1 cellular context compared by ENCODE assay signal in the genomic region with DNA sequence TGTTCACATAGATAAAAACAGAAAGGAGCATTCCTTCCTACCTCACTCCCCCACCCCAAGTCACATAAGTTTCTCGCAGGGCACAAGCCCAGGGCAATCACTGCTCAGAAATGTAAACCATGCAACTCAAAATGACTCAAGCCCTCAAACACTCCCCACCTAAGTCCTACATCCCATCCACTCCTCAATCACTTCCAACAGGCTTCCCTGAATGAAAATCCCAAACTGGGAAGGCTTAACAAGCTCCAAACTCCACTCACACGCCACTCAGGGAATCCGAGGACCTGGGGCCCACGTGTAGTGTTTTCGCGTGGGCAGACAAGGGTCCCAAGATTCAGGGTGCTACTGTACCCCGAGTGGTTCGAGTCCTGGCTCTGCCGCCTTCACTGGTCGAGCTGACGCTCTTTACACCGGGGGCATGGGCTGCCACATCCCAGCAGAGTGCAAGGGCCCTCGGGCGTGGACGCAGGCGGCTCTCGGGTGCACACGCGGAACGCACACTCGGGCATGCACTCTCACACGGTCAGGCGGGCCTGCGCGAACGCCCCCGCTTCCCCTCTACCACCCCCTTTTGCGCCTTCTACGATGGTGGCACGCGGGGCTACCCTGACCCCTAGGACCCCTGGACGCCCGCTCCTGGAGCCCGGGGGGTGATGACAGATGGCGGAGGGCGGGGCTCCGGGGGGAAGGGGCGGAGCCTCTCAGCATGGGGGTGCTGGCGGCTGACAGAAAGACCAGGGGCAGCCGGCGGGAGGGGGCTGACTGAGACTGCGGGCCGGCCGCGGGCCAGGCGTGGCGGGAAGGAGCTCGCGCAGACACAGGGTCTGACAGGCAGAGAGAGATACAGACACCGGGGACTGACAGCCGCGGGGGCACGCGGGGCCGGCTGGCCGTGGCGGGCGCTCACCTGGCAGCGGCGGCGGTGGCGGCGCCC.
A peak's percentile ranks its signal among the peaks of the same experiment; 100 is the strongest.
TF ChIP-seq lines count a peak whose summit lies in the region.

No MANE protein-coding gene starts in this region.

TF ChIP-seq in HEK293, 187 proteins besides CTCF, POLR2A, EP300 and RAD21 (continued from another document and continues in another):
- peak; percentile 69; the same call in 1 of the 2 replicates for TF ChIP-seq ZNF423 (tag by site-specific recombination; IDR thresholded peaks at IDR 0.05)
- no peak for TF ChIP-seq ZNF76 (tag by site-specific recombination; IDR thresholded peaks at IDR 0.05; ENCODE audit: borderline replicate concordance, low read depth)
- no peak for TF ChIP-seq ZNF202 (tag by site-specific recombination; IDR thresholded peaks at IDR 0.05; ENCODE audit: borderline replicate concordance)
- TF ChIP-seq ZNF274 (IDR thresholded peaks at IDR 0.05; ENCODE audit: low read length): no peak
- no peak for TF ChIP-seq ZNF274 (tag by site-specific recombination; IDR thresholded peaks at IDR 0.05; ENCODE audit: borderline replicate concordance)
- 0 out of 2 replicates have a peak, but pooled peaks have one; percentile 36 for TF ChIP-seq ZSCAN30 (tag by site-specific recombination; IDR thresholded peaks at IDR 0.05)
- TF ChIP-seq, protein P1, sequence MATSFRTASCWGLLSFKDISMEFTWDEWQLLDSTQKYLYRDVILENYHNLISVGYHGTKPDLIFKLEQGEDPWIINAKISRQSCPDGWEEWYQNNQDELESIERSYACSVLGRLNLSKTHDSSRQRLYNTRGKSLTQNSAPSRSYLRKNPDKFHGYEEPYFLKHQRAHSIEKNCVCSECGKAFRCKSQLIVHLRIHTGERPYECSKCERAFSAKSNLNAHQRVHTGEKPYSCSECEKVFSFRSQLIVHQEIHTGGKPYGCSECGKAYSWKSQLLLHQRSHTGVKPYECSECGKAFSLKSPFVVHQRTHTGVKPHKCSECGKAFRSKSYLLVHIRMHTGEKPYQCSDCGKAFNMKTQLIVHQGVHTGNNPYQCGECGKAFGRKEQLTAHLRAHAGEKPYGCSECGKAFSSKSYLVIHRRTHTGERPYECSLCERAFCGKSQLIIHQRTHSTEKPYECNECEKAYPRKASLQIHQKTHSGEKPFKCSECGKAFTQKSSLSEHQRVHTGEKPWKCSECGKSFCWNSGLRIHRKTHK (tag by site-specific recombination; IDR thresholded peaks at IDR 0.05): no peak
- no peak for TF ChIP-seq ZNF843 (tag by site-specific recombination; IDR thresholded peaks at IDR 0.05)
- TF ChIP-seq, protein P2, sequence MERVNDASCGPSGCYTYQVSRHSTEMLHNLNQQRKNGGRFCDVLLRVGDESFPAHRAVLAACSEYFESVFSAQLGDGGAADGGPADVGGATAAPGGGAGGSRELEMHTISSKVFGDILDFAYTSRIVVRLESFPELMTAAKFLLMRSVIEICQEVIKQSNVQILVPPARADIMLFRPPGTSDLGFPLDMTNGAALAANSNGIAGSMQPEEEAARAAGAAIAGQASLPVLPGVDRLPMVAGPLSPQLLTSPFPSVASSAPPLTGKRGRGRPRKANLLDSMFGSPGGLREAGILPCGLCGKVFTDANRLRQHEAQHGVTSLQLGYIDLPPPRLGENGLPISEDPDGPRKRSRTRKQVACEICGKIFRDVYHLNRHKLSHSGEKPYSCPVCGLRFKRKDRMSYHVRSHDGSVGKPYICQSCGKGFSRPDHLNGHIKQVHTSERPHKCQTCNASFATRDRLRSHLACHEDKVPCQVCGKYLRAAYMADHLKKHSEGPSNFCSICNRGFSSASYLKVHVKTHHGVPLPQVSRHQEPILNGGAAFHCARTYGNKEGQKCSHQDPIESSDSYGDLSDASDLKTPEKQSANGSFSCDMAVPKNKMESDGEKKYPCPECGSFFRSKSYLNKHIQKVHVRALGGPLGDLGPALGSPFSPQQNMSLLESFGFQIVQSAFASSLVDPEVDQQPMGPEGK (tag by site-specific recombination; IDR thresholded peaks at IDR 0.05): peak; percentile 80
- TF ChIP-seq, protein P3, sequence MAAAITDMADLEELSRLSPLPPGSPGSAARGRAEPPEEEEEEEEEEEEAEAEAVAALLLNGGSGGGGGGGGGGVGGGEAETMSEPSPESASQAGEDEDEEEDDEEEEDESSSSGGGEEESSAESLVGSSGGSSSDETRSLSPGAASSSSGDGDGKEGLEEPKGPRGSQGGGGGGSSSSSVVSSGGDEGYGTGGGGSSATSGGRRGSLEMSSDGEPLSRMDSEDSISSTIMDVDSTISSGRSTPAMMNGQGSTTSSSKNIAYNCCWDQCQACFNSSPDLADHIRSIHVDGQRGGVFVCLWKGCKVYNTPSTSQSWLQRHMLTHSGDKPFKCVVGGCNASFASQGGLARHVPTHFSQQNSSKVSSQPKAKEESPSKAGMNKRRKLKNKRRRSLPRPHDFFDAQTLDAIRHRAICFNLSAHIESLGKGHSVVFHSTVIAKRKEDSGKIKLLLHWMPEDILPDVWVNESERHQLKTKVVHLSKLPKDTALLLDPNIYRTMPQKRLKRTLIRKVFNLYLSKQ (tag by site-specific recombination; IDR thresholded peaks at IDR 0.05; ENCODE audit: borderline replicate concordance): no peak
- no peak for TF ChIP-seq ZNF670 (tag by site-specific recombination; IDR thresholded peaks at IDR 0.05; ENCODE audit: low read depth)
- no peak for TF ChIP-seq TRIM28 (IDR thresholded peaks at IDR 0.05; ENCODE audit: borderline replicate concordance, low read length)
- TF ChIP-seq PRDM1 (tag by site-specific recombination; IDR thresholded peaks at IDR 0.05): no peak
- TF ChIP-seq, protein P4, sequence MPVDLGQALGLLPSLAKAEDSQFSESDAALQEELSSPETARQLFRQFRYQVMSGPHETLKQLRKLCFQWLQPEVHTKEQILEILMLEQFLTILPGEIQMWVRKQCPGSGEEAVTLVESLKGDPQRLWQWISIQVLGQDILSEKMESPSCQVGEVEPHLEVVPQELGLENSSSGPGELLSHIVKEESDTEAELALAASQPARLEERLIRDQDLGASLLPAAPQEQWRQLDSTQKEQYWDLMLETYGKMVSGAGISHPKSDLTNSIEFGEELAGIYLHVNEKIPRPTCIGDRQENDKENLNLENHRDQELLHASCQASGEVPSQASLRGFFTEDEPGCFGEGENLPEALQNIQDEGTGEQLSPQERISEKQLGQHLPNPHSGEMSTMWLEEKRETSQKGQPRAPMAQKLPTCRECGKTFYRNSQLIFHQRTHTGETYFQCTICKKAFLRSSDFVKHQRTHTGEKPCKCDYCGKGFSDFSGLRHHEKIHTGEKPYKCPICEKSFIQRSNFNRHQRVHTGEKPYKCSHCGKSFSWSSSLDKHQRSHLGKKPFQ (tag by site-specific recombination; IDR thresholded peaks at IDR 0.05): no peak
- peak; percentile 81 for TF ChIP-seq ZIC2 (tag by site-specific recombination; IDR thresholded peaks at IDR 0.05)
- peak; percentile 40 for TF ChIP-seq WT1 (tag by site-specific recombination; IDR thresholded peaks at IDR 0.05)
- TF ChIP-seq MYNN (tag by site-specific recombination; IDR thresholded peaks at IDR 0.05; ENCODE audit: borderline replicate concordance): no peak
- TF ChIP-seq, protein P5, sequence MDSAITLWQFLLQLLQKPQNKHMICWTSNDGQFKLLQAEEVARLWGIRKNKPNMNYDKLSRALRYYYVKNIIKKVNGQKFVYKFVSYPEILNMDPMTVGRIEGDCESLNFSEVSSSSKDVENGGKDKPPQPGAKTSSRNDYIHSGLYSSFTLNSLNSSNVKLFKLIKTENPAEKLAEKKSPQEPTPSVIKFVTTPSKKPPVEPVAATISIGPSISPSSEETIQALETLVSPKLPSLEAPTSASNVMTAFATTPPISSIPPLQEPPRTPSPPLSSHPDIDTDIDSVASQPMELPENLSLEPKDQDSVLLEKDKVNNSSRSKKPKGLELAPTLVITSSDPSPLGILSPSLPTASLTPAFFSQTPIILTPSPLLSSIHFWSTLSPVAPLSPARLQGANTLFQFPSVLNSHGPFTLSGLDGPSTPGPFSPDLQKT (IDR thresholded peaks at IDR 0.05; ENCODE audit: borderline replicate concordance, low read depth, low read length): no peak
- TF ChIP-seq ZNF571 (tag by site-specific recombination; IDR thresholded peaks at IDR 0.05): no peak
- peak; percentile 66 for TF ChIP-seq EGR2 (tag by site-specific recombination; IDR thresholded peaks at IDR 0.05; ENCODE audit: low read depth)
- TF ChIP-seq, protein P6, sequence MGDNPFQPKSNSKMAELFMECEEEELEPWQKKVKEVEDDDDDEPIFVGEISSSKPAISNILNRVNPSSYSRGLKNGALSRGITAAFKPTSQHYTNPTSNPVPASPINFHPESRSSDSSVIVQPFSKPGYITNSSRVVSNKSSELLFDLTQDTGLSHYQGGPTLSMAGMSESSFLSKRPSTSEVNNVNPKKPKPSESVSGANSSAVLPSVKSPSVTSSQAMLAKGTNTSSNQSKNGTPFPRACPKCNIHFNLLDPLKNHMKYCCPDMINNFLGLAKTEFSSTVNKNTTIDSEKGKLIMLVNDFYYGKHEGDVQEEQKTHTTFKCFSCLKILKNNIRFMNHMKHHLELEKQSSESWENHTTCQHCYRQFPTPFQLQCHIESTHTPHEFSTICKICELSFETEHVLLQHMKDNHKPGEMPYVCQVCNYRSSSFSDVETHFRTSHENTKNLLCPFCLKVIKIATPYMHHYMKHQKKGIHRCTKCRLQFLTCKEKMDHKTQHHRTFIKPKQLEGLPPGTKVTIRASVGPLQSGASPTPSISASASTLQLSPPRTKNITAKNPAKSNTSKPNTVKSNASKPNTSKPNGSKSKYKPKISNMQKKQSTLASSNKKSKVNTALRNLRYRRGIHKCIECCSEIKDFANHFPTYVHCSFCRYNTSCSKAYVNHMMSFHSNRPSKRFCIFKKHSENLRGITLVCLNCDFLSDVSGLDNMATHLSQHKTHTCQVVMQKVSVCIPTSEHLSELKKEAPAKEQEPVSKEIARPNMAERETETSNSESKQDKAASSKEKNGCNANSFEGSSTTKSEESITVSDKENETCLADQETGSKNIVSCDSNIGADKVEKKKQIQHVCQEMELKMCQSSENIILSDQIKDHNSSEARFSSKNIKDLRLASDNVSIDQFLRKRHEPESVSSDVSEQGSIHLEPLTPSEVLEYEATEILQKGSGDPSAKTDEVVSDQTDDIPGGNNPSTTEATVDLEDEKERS (tag by site-specific recombination; IDR thresholded peaks at IDR 0.05): no peak
- peak; percentile 18; the same call in 1 of the 2 replicates for TF ChIP-seq OSR2 (tag by site-specific recombination; IDR thresholded peaks at IDR 0.05)
- TF ChIP-seq ZNF391 (tag by site-specific recombination; IDR thresholded peaks at IDR 0.05; ENCODE audit: borderline replicate concordance, low read depth): peak; percentile 34; the same call in 1 of the 2 replicates
- peak; percentile 44; the same call in 1 of the 2 replicates for TF ChIP-seq ZNF610 (tag by site-specific recombination; IDR thresholded peaks at IDR 0.05; ENCODE audit: borderline replicate concordance)
- no peak for TF ChIP-seq ZNF768 (tag by site-specific recombination; IDR thresholded peaks at IDR 0.05)
- TF ChIP-seq TCF7L2 (IDR thresholded peaks at IDR 0.05; ENCODE audit: borderline replicate concordance, low read depth, low read length): no peak
- TF ChIP-seq, protein P7, sequence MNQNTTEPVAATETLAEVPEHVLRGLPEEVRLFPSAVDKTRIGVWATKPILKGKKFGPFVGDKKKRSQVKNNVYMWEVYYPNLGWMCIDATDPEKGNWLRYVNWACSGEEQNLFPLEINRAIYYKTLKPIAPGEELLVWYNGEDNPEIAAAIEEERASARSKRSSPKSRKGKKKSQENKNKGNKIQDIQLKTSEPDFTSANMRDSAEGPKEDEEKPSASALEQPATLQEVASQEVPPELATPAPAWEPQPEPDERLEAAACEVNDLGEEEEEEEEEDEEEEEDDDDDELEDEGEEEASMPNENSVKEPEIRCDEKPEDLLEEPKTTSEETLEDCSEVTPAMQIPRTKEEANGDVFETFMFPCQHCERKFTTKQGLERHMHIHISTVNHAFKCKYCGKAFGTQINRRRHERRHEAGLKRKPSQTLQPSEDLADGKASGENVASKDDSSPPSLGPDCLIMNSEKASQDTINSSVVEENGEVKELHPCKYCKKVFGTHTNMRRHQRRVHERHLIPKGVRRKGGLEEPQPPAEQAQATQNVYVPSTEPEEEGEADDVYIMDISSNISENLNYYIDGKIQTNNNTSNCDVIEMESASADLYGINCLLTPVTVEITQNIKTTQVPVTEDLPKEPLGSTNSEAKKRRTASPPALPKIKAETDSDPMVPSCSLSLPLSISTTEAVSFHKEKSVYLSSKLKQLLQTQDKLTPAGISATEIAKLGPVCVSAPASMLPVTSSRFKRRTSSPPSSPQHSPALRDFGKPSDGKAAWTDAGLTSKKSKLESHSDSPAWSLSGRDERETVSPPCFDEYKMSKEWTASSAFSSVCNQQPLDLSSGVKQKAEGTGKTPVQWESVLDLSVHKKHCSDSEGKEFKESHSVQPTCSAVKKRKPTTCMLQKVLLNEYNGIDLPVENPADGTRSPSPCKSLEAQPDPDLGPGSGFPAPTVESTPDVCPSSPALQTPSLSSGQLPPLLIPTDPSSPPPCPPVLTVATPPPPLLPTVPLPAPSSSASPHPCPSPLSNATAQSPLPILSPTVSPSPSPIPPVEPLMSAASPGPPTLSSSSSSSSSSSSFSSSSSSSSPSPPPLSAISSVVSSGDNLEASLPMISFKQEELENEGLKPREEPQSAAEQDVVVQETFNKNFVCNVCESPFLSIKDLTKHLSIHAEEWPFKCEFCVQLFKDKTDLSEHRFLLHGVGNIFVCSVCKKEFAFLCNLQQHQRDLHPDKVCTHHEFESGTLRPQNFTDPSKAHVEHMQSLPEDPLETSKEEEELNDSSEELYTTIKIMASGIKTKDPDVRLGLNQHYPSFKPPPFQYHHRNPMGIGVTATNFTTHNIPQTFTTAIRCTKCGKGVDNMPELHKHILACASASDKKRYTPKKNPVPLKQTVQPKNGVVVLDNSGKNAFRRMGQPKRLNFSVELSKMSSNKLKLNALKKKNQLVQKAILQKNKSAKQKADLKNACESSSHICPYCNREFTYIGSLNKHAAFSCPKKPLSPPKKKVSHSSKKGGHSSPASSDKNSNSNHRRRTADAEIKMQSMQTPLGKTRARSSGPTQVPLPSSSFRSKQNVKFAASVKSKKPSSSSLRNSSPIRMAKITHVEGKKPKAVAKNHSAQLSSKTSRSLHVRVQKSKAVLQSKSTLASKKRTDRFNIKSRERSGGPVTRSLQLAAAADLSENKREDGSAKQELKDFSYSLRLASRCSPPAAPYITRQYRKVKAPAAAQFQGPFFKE (tag by site-specific recombination; IDR thresholded peaks at IDR 0.05; ENCODE audit: borderline replicate concordance): no peak
- no peak for TF ChIP-seq ZNF311 (tag by site-specific recombination; IDR thresholded peaks at IDR 0.05; ENCODE audit: borderline replicate concordance)
- TF ChIP-seq ZNF132 (tag by site-specific recombination; IDR thresholded peaks at IDR 0.05; ENCODE audit: borderline replicate concordance): no peak
- no peak for TF ChIP-seq ZNF624 (tag by site-specific recombination; IDR thresholded peaks at IDR 0.05)
- TF ChIP-seq ZNF354C (tag by site-specific recombination; IDR thresholded peaks at IDR 0.05; ENCODE audit: borderline replicate concordance, low read depth): no peak; the same call in 1 of the 2 replicates
- TF ChIP-seq ZBTB21 (tag by site-specific recombination; IDR thresholded peaks at IDR 0.05): no peak
- TF ChIP-seq ZNF664 (tag by site-specific recombination; IDR thresholded peaks at IDR 0.05): no peak
- no peak for TF ChIP-seq ZNF24 (tag by site-specific recombination; IDR thresholded peaks at IDR 0.05)
- TF ChIP-seq BCL11A (tag by site-specific recombination; IDR thresholded peaks at IDR 0.05; ENCODE audit: low read depth): peak; percentile 83
- TF ChIP-seq, protein P8, sequence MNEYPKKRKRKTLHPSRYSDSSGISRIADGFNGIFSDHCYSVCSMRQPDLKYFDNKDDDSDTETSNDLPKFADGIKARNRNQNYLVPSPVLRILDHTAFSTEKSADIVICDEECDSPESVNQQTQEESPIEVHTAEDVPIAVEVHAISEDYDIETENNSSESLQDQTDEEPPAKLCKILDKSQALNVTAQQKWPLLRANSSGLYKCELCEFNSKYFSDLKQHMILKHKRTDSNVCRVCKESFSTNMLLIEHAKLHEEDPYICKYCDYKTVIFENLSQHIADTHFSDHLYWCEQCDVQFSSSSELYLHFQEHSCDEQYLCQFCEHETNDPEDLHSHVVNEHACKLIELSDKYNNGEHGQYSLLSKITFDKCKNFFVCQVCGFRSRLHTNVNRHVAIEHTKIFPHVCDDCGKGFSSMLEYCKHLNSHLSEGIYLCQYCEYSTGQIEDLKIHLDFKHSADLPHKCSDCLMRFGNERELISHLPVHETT (tag by site-specific recombination; IDR thresholded peaks at IDR 0.05): no peak
- peak; percentile 90 for TF ChIP-seq KLF16 (tag by site-specific recombination; IDR thresholded peaks at IDR 0.05)
